In the genomic region with DNA sequence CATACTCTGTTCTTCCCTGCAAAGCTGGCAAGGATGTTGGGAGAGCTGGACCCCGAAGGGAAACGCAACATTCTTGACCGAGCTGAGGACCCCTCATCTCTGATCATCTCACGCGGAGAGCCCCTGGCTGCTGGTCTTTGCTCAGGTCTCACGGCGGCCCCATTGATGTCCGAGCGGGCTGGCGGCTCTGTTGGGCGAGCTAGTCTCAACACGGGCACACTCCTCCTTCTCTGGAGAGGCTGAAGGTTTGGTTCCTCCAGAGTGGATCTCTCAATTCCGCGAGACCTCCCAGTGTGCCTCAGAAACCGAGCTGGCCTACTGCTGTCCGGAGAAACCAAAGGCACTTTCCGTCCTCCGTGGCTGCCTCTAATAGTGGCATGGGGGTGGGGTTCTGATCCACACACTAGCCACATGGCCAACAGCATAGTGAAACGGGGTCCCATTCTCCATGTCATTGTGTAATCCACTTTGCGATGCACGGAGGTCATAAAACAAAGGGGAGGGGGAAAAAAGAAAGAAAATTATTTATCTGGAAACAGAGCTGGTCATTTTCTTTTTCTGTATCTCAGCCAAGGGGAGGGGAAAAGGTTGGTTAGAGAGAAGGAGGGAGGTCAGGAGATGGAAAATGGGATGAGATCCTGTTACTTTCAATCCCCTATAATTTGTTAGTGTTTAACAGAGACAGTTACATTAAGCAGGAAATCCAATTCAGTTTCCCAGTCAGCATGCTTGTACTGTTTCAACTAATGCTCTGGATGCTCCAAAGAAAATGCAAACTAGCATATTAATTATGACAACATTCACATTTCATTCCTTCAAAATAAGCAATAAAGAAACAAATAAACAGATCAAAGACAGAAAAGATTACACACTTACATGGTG, we compare ENCODE assay signal across 1 cellular context.
TF ChIP-seq lines count a peak whose summit lies in the region.

No MANE protein-coding gene starts in this region.

TF ChIP-seq in SK-N-SH, 30 proteins besides CTCF, POLR2A, EP300 and RAD21:
- TF ChIP-seq TAF1 (IDR thresholded peaks at IDR 0.05; ENCODE audit: borderline replicate concordance, low read depth, low read length) (no peak), RCOR1 (IDR thresholded peaks at IDR 0.05; ENCODE audit: low read length) (no peak), SIN3A (IDR thresholded peaks at IDR 0.05; ENCODE audit: borderline replicate concordance, low read depth, low read length) (no peak), TCF12 (IDR thresholded peaks at IDR 0.05) (no peak; the same call in 1 of the 2 replicates), NFIC (IDR thresholded peaks at IDR 0.05; ENCODE audit: borderline replicate concordance) (no peak), YY1 (IDR thresholded peaks at IDR 0.05; ENCODE audit: low read depth) (no peak), FOXJ3 (CRISPR knock-in tag; IDR thresholded peaks at IDR 0.05) (no peak), CHD2 (IDR thresholded peaks at IDR 0.05; ENCODE audit: low read length, partially characterized antibody) (no peak), ELF1 (IDR thresholded peaks at IDR 0.05) (no peak)
- TF ChIP-seq, protein P1, sequence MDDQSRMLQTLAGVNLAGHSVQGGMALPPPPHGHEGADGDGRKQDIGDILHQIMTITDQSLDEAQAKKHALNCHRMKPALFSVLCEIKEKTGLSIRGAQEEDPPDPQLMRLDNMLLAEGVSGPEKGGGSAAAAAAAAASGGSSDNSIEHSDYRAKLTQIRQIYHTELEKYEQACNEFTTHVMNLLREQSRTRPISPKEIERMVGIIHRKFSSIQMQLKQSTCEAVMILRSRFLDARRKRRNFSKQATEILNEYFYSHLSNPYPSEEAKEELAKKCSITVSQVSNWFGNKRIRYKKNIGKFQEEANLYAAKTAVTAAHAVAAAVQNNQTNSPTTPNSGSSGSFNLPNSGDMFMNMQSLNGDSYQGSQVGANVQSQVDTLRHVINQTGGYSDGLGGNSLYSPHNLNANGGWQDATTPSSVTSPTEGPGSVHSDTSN (IDR thresholded peaks at IDR 0.05) = no peak
